Comparison of ENCODE assay signal across 21 cellular contexts in genomic region chr14:79193689-79194477, GRCh38.
DNase-seq lines count a peak whose midpoint lies in the region; TF ChIP-seq lines count a peak whose summit lies in the region.
"Had no signal": no experiment of that assay in that cellular context is flagged by ENCODE, and none has a peak within 500 bp of the region (broad histone marks: within the 10 kb centered on the region; RNA-seq: fewer than 3 reads in every experiment).

No MANE protein-coding gene starts in this region.

- TF ChIP-seq CTCF in SK-N-SH (IDR thresholded peaks at IDR 0.05) = no peak
- no peak for TF ChIP-seq CTCF in choroid plexus epithelial cell (conservative IDR thresholded peaks at IDR 0.05; ENCODE audit: low read depth, low read length)
- no peak for TF ChIP-seq CTCF in neural crest cell (conservative IDR thresholded peaks at IDR 0.05)
- no peak for TF ChIP-seq CTCF in colonic mucosa (IDR thresholded peaks at IDR 0.05)

- no peaks in the 10 kb centered on the region for H3K27me3 Mint-ChIP-seq in neural crest cell (ENCODE audit: low read depth)
- H3K27me3 Mint-ChIP-seq: CD4-positive, alpha-beta T cell; CD8-positive, alpha-beta memory T cell had no signal

- peaks cover 11% of the 10 kb centered on the region for H3K4me1 Mint-ChIP-seq in neural crest cell
- H3K4me1 Mint-ChIP-seq: CD14-positive monocyte; CD8-positive, alpha-beta memory T cell had no signal

- peak overlapping the region; percentile 87 for H2AFZ ChIP-seq in SK-N-SH (ENCODE audit: low read depth)

- 19% methylated on average over 5 of the region's 5 CpGs for WGBS in SK-N-SH (ENCODE audit: low lambda C conversion rate)

- H3K4me3 ChIP-seq in SK-N-SH (ENCODE audit: low read depth in 2 of 2, low read length in 1 of 2) (no peak overlapping the region; a peak in 1 of 4 replicates), choroid plexus epithelial cell (ENCODE audit: low read depth, low read length) (no peak overlapping the region), colonic mucosa (no peak overlapping the region)
- H3K4me3 ChIP-seq: A549; BLaER1 treated with 17β-estradiol and CSF1 and Interleukin-3, amounts not matched to agents 10 nM and 100 nM; HAP-1 had no signal

- H3K27me3 ChIP-seq in SK-N-SH (ENCODE audit: insufficient read depth) (no peaks in the 10 kb centered on the region), colonic mucosa (no peaks in the 10 kb centered on the region)
- H3K27me3 ChIP-seq: BE2C; BLaER1 treated with 17β-estradiol and CSF1 and Interleukin-3, amounts not matched to agents 10 nM and 100 nM had no signal

- no peaks in the 10 kb centered on the region for H3K9me3 Mint-ChIP-seq in neural crest cell

- CTCF ChIA-PET in SK-N-SH (lab: Yijun Ruan, JAX) = no interaction called here

- H3K9me2 ChIP-seq in SK-N-SH = no peaks in the 10 kb centered on the region

- H3K4me2 ChIP-seq in SK-N-SH = peak overlapping the region; percentile 67
- H3K4me2 ChIP-seq: A549; BLaER1 treated with 17β-estradiol and CSF1 and Interleukin-3, amounts not matched to agents 10 nM and 100 nM had no signal

- peak overlapping the region in 1 of 2 experiments; percentile 93; a peak in 2 of 4 replicates for H3K27ac ChIP-seq in SK-N-SH (ENCODE audit: low read depth in 2 of 2, low read length in 1 of 2)
- no peak overlapping the region for H3K27ac ChIP-seq in colonic mucosa
- H3K27ac ChIP-seq: A549; BLaER1 treated with 17β-estradiol and CSF1 and Interleukin-3, amounts not matched to agents 10 nM and 100 nM had no signal

- H3K79me2 ChIP-seq in SK-N-SH (ENCODE audit: insufficient read depth) = no peaks in the 10 kb centered on the region

- H3K9ac ChIP-seq in SK-N-SH (peak overlapping the region; percentile 55), colonic mucosa (ENCODE audit: low read depth in 2 of 2, low read length in 2 of 2) (no peak overlapping the region)
- H3K9ac ChIP-seq: BLaER1 treated with 17β-estradiol and CSF1 and Interleukin-3, amounts not matched to agents 10 nM and 100 nM had no signal

- H3K9me3 ChIP-seq in SK-N-SH (no peaks in the 10 kb centered on the region), colonic mucosa (no peaks in the 10 kb centered on the region)
- H3K9me3 ChIP-seq: A549; BE2C; BLaER1 treated with 17β-estradiol and CSF1 and Interleukin-3, amounts not matched to agents 10 nM and 100 nM; HAP-1 had no signal

- no peaks in the 10 kb centered on the region for H4K20me1 ChIP-seq in SK-N-SH (ENCODE audit: insufficient read depth)
- H4K20me1 ChIP-seq: BLaER1 treated with 17β-estradiol and CSF1 and Interleukin-3, amounts not matched to agents 10 nM and 100 nM had no signal

- H3K4me3 Mint-ChIP-seq in neural crest cell = no peak overlapping the region
- H3K4me3 Mint-ChIP-seq: CD14-positive monocyte; CD4-positive, alpha-beta T cell; CD8-positive, alpha-beta memory T cell had no signal

- H3K4me1 ChIP-seq in SK-N-SH (ENCODE audit: control insufficient read depth in 1 of 2, insufficient read depth in 2 of 2, low read depth in 1 of 2, low read length in 1 of 2) (peaks cover 0 to 14% of the 10 kb centered on the region in 2 experiments; a peak in 3 of 4 replicates), colonic mucosa (no peaks in the 10 kb centered on the region)
- H3K4me1 ChIP-seq: A549; BE2C; BLaER1 treated with 17β-estradiol and CSF1 and Interleukin-3, amounts not matched to agents 10 nM and 100 nM; HAP-1 had no signal

- peak overlapping the region; percentile 4 for H3K27ac Mint-ChIP-seq in neural crest cell (ENCODE audit: unreplicated experiment)
- H3K27ac Mint-ChIP-seq: CD14-positive monocyte; CD4-positive, alpha-beta T cell; CD8-positive, alpha-beta memory T cell had no signal

- peak in 1 of 2 experiments; percentile 82; a peak in 2 of 4 replicates for TF ChIP-seq EP300 in SK-N-SH (IDR thresholded peaks at IDR 0.05; ENCODE audit: borderline replicate concordance in 1 of 2, low read depth in 1 of 2, low read length in 1 of 2)

- H3K36me3 ChIP-seq in SK-N-SH (replicated peaks in 1 of 2; ENCODE audit: control insufficient read depth in 1 of 2, insufficient read depth in 2 of 2, low read length in 1 of 2) (no peaks in the 10 kb centered on the region), colonic mucosa (no peaks in the 10 kb centered on the region)
- H3K36me3 ChIP-seq: BE2C; BLaER1 treated with 17β-estradiol and CSF1 and Interleukin-3, amounts not matched to agents 10 nM and 100 nM; HAP-1 had no signal

- intact Hi-C loops in colonic mucosa (cut with DNase I) = no loop called here

- POLR2A ChIA-PET in SK-N-SH (lab: Yijun Ruan, JAX) = no interaction called here

- no peak for TF ChIP-seq RAD21 in SK-N-SH (IDR thresholded peaks at IDR 0.05; ENCODE audit: low read length)

- peak; percentile 37 for DNase-seq in EL
- no peak for DNase-seq in SK-N-SH
- DNase-seq in choroid plexus epithelial cell (ENCODE audit: low read depth) = peak; percentile 14
- no peak for DNase-seq in neural crest cell (ENCODE audit: low read depth, low spot score)
- no peak for DNase-seq in KG1 (lab: John Stamatoyannopoulos, UW)
- no peak for DNase-seq in colonic mucosa
- DNase-seq in NCI-H1694 (lab: John Stamatoyannopoulos, UW) = no peak
- DNase-seq in NCI-H524 (lab: John Stamatoyannopoulos, UW) = no peak
- DNase-seq: 8988T; ACHN; AML-193; BE2C; CD4-positive, alpha-beta T cell; CD8-positive, alpha-beta memory T cell; DMS 273 treated with DMSO at 0.1 percent for 48 hours; DMS79; GOT3 had no signal

- no peaks in the 10 kb centered on the region for H3K36me3 Mint-ChIP-seq in neural crest cell (ENCODE audit: low read depth)
- H3K36me3 Mint-ChIP-seq: CD14-positive monocyte; CD8-positive, alpha-beta memory T cell had no signal

- peaks cover 22% of the 10 kb centered on the region for H3F3A ChIP-seq in SK-N-SH (replicated peaks; ENCODE audit: insufficient read depth)

TF ChIP-seq in SK-N-SH, 30 proteins besides CTCF, POLR2A, EP300 and RAD21 (continues in another document):
- TF ChIP-seq TEAD4 (IDR thresholded peaks at IDR 0.05; ENCODE audit: borderline replicate concordance, insufficient read depth) (peak; percentile 94), MAX (IDR thresholded peaks at IDR 0.05; ENCODE audit: low read depth) (peak; percentile 10; the same call in 1 of the 2 replicates), FOSL2 (IDR thresholded peaks at IDR 0.05; ENCODE audit: borderline replicate concordance, low read depth) (0 out of 2 replicates have a peak, but pooled peaks have one; percentile 27), GABPA (IDR thresholded peaks at IDR 0.05; ENCODE audit: low read depth) (no peak), TCF12 (IDR thresholded peaks at IDR 0.05) (peak; percentile 81), FOXJ3 (CRISPR knock-in tag; IDR thresholded peaks at IDR 0.05) (no peak), RFX5 (IDR thresholded peaks at IDR 0.05; ENCODE audit: low read length) (no peak), GATA2 (CRISPR knock-in tag; IDR thresholded peaks at IDR 0.05) (no peak), FOXM1 (IDR thresholded peaks at IDR 0.05; ENCODE audit: low read depth) (peak; percentile 62; the same call in 1 of the 2 replicates), MXI1 (IDR thresholded peaks at IDR 0.05; ENCODE audit: low read depth, low read length) (no peak), NRF1 (IDR thresholded peaks at IDR 0.05; ENCODE audit: low read depth, low read length) (no peak), NFIC (IDR thresholded peaks at IDR 0.05; ENCODE audit: borderline replicate concordance) (peak; percentile 20; the same call in 1 of the 2 replicates), IRF3 (IDR thresholded peaks at IDR 0.05; ENCODE audit: low read depth, low read length) (no peak), PBX3 (IDR thresholded peaks at IDR 0.05) (peak; percentile 72), EZH2phosphoT487 (IDR thresholded peaks at IDR 0.05; ENCODE audit: borderline replicate concordance, low read depth) (no peak), JUND (IDR thresholded peaks at IDR 0.05) (peak; percentile 76), MEF2A (IDR thresholded peaks at IDR 0.05; ENCODE audit: borderline replicate concordance, low read depth) (0 out of 2 replicates have a peak, but pooled peaks have one; percentile 21), SIN3A (IDR thresholded peaks at IDR 0.05; ENCODE audit: borderline replicate concordance, low read depth, low read length) (no peak), YY1 (IDR thresholded peaks at IDR 0.05; ENCODE audit: low read depth) (no peak), RCOR1 (IDR thresholded peaks at IDR 0.05; ENCODE audit: low read length) (no peak), RXRA (IDR thresholded peaks at IDR 0.05; ENCODE audit: borderline replicate concordance, low read depth) (peak; percentile 59; the same call in 1 of the 2 replicates), SMC3 (IDR thresholded peaks at IDR 0.05; ENCODE audit: low read depth, low read length) (no peak), POLR2AphosphoS5 (IDR thresholded peaks at IDR 0.05; ENCODE audit: low read depth, low read length) (no peak)

Comparison
In these comparisons a context has a peak if more than half of its experiments do, and no peak if none do; other contexts are left out.
1. DNase-seq: peak in EL (single experiment) and choroid plexus epithelial cell (single experiment); none in SK-N-SH (single experiment), neural crest cell (single experiment), KG1 (single experiment), colonic mucosa (single experiment), NCI-H1694 (single experiment) and NCI-H524 (0 of 2).